In genomic region chr4:113444386-113444785, GRCh38 we compare ENCODE assay signal across 12 cellular contexts.
DNase-seq lines count a peak whose midpoint lies in the region; ATAC-seq and TF ChIP-seq lines count a peak whose summit lies in the region.
"Had no signal": no experiment of that assay in that cellular context is flagged by ENCODE, and none has a peak within 500 bp of the region (broad histone marks: within the 10 kb centered on the region; RNA-seq: fewer than 3 reads in every experiment).

No MANE protein-coding gene starts in this region.

- H3K27me3 ChIP-seq in breast epithelium: no peaks in the 10 kb centered on the region
- H3K27me3 ChIP-seq in heart right ventricle: no peaks in the 10 kb centered on the region

- DNase-seq in HS-27A (ENCODE audit: low read depth) (peak; percentile 64), breast epithelium (ENCODE audit: low spot score in 2 of 2) (no peak), heart right ventricle (no peak), NOMO-1 (lab: John Stamatoyannopoulos, UW; ENCODE audit: unreplicated experiment in 2 of 2) (no peak)
- no peak for DNase-seq in T-helper 2 cell treated with Interferon-gamma antibody and Interleukin-4, amounts not matched to agents 5 μg/mL and 100 μg/mL, for 36 hours (ENCODE audit: low spot score)
- DNase-seq: activated CD8-positive, alpha-beta memory T cell treated with anti-CD3 and anti-CD28 coated beads, Interleukin-2, amount 50 U/mL, for 4 hours; CD4-positive, alpha-beta memory T cell; NCI-H2029 treated with DMSO at 0.1 percent for 48 hours had no signal

- peaks cover 5% of the 10 kb centered on the region for H3K36me3 Mint-ChIP-seq in stimulated activated memory B cell treated with anti-CD40 and anti-IgM and Interleukin-4, amounts not matched to agents 10 μg/mL and 1 μg/mL and 100 μg/mL, for 72 hours
- peaks cover 4% of the 10 kb centered on the region for H3K36me3 Mint-ChIP-seq in T-helper 2 cell treated with Interferon-gamma antibody and Interleukin-4, amounts not matched to agents 5 μg/mL and 100 μg/mL, for 36 hours (ENCODE audit: low read depth)
- H3K36me3 Mint-ChIP-seq: CD4-positive, alpha-beta memory T cell; memory B cell had no signal

- no peak for TF ChIP-seq CTCF in breast epithelium (IDR thresholded peaks at IDR 0.05)
- TF ChIP-seq CTCF in heart right ventricle (IDR thresholded peaks at IDR 0.05): no peak

- H3K4me1 Mint-ChIP-seq in stimulated activated memory B cell treated with anti-CD40 and anti-IgM and Interleukin-4, amounts not matched to agents 10 μg/mL and 1 μg/mL and 100 μg/mL, for 72 hours: peaks cover 8% of the 10 kb centered on the region
- peaks cover 12% of the 10 kb centered on the region for H3K4me1 Mint-ChIP-seq in T-helper 2 cell treated with Interferon-gamma antibody and Interleukin-4, amounts not matched to agents 5 μg/mL and 100 μg/mL, for 36 hours (ENCODE audit: low read depth)

- peak overlapping the region; percentile 14 for H3K27ac Mint-ChIP-seq in stimulated activated memory B cell treated with anti-CD40 and anti-IgM and Interleukin-4, amounts not matched to agents 10 μg/mL and 1 μg/mL and 100 μg/mL, for 72 hours
- H3K27ac Mint-ChIP-seq in T-helper 2 cell treated with Interferon-gamma antibody and Interleukin-4, amounts not matched to agents 5 μg/mL and 100 μg/mL, for 36 hours: no peak overlapping the region
- H3K27ac Mint-ChIP-seq: CD4-positive, alpha-beta memory T cell; memory B cell had no signal

- H3K4me1 ChIP-seq in breast epithelium (peaks cover 0 to 13% of the 10 kb centered on the region in 2 donors), heart right ventricle (peaks cover 4 to 61% (median 42%) of the 10 kb centered on the region in 9 donors)

- WGBS in heart right ventricle, 2 donors: 9 to 28% methylated on average over 1 of the region's 1 CpG

- no peak overlapping the region for H3K4me3 Mint-ChIP-seq in stimulated activated memory B cell treated with anti-CD40 and anti-IgM and Interleukin-4, amounts not matched to agents 10 μg/mL and 1 μg/mL and 100 μg/mL, for 72 hours
- no peak overlapping the region for H3K4me3 Mint-ChIP-seq in T-helper 2 cell treated with Interferon-gamma antibody and Interleukin-4, amounts not matched to agents 5 μg/mL and 100 μg/mL, for 36 hours
- H3K4me3 Mint-ChIP-seq: CD4-positive, alpha-beta memory T cell; memory B cell had no signal

- H3K9me3 Mint-ChIP-seq in stimulated activated memory B cell treated with anti-CD40 and anti-IgM and Interleukin-4, amounts not matched to agents 10 μg/mL and 1 μg/mL and 100 μg/mL, for 72 hours: peaks cover 3% of the 10 kb centered on the region
- H3K9me3 Mint-ChIP-seq in T-helper 2 cell treated with Interferon-gamma antibody and Interleukin-4, amounts not matched to agents 5 μg/mL and 100 μg/mL, for 36 hours: no peaks in the 10 kb centered on the region

- H3K27ac ChIP-seq in breast epithelium (peak overlapping the region; percentile 20 to 44), heart right ventricle (peak overlapping the region in 9 of 10 donors; percentile 38 to 73 (median 67))

- H3K9me3 ChIP-seq in breast epithelium (no peaks in the 10 kb centered on the region), heart right ventricle (peaks cover 0 to 8% (median 5%) of the 10 kb centered on the region in 11 donors)

- no peaks in the 10 kb centered on the region for H3K36me3 ChIP-seq in breast epithelium
- H3K36me3 ChIP-seq in heart right ventricle: no peaks in the 10 kb centered on the region

- peaks cover 9% of the 10 kb centered on the region for H3K27me3 Mint-ChIP-seq in stimulated activated memory B cell treated with anti-CD40 and anti-IgM and Interleukin-4, amounts not matched to agents 10 μg/mL and 1 μg/mL and 100 μg/mL, for 72 hours
- H3K27me3 Mint-ChIP-seq in T-helper 2 cell treated with Interferon-gamma antibody and Interleukin-4, amounts not matched to agents 5 μg/mL and 100 μg/mL, for 36 hours (ENCODE audit: low read depth): no peaks in the 10 kb centered on the region
- H3K27me3 Mint-ChIP-seq: CD4-positive, alpha-beta memory T cell; memory B cell had no signal

- TF ChIP-seq POLR2A in breast epithelium (IDR thresholded peaks at IDR 0.05): no peak

- intact Hi-C loops in breast epithelium (cut with DNase I; ENCODE audit: low total_unique reads) (no loop called here), heart right ventricle (cut with DNase I) (loop anchor here in 4 of 10 donors (10.0 kb wide), 3 partner anchors 50 to 320 kb away; partner anchors contain the start of gene CAMK2D (in 1 of the 4))

- H3K4me3 ChIP-seq in breast epithelium (no peak overlapping the region), heart right ventricle (no peak overlapping the region)

- ATAC-seq in heart right ventricle (peak in 5 of 8 donors; percentile 43 to 67 (median 60)), HG03378 (IDR thresholded peaks at IDR 0.05; ENCODE audit: unreplicated experiment) (no peak), GM21423 (IDR thresholded peaks at IDR 0.05; ENCODE audit: unreplicated experiment) (no peak)
- no peak for ATAC-seq in stimulated activated memory B cell treated with anti-CD40 and anti-IgM and Interleukin-4, amounts not matched to agents 10 μg/mL and 1 μg/mL and 100 μg/mL, for 72 hours

Comparison
In these comparisons a context has a peak if more than half of its experiments do, and no peak if none do; other contexts are left out.
1. ATAC-seq: peak in heart right ventricle (5 of 8); none in stimulated activated memory B cell treated with anti-CD40 and anti-IgM and Interleukin-4, amounts not matched to agents 10 μg/mL and 1 μg/mL and 100 μg/mL, for 72 hours (single experiment), HG03378 (single experiment) and GM21423 (single experiment).